11 cellular contexts compared by ENCODE assay signal in genomic region chr7:114959931-114960330, GRCh38. TPM values are rescaled to one million over a fixed set of nuclear protein-coding genes. Genes with fewer than 3 reads are reported as not detected.
A peak's percentile ranks its signal among the peaks of the same experiment; 100 is the strongest.
DNase-seq lines count a peak whose midpoint lies in the region; ATAC-seq and TF ChIP-seq lines count a peak whose summit lies in the region.
"Had no signal": no experiment of that assay in that cellular context is flagged by ENCODE, and none has a peak within 500 bp of the region (broad histone marks: within the 10 kb centered on the region; RNA-seq: fewer than 3 reads in every experiment).

No MANE protein-coding gene starts in this region.

- H3K9me3 ChIP-seq in T-helper 17 cell (ENCODE audit: control insufficient read depth, low read length, poor library complexity, severe bottlenecking), result no peaks in the 10 kb centered on the region
- H3K9me3 ChIP-seq: left lung, sigmoid colon had no signal

- TF ChIP-seq CTCF in natural killer cell (IDR thresholded peaks at IDR 0.05), result no peak

- H3K4me3 Mint-ChIP-seq in natural killer cell treated with Interleukin-12 subunit alpha and Interleukin-12 subunit beta and Interleukin-15 and Interleukin-18, amount 100 ng/mL, for 72 hours, result no peak overlapping the region
- H3K4me3 Mint-ChIP-seq in natural killer cell, result no peak overlapping the region
- peak overlapping the region; percentile 28 for H3K4me3 Mint-ChIP-seq in T-helper 17 cell

- peak overlapping the region; percentile 37 to 48 for H3K27ac Mint-ChIP-seq in natural killer cell treated with Interleukin-12 subunit alpha and Interleukin-12 subunit beta and Interleukin-15 and Interleukin-18, amount 100 ng/mL, for 72 hours
- no peak overlapping the region for H3K27ac Mint-ChIP-seq in natural killer cell
- H3K27ac Mint-ChIP-seq in T-helper 17 cell, result peak overlapping the region; percentile 27

- intact Hi-C loops in natural killer cell (cut with micrococcal nuclease), result no loop called here
- intact Hi-C loops in left colon (cut with DNase I, micrococcal nuclease), result no loop called here

- no peaks in the 10 kb centered on the region for H3K27me3 Mint-ChIP-seq in natural killer cell treated with Interleukin-12 subunit alpha and Interleukin-12 subunit beta and Interleukin-15 and Interleukin-18, amount 100 ng/mL, for 72 hours
- H3K27me3 Mint-ChIP-seq in natural killer cell (ENCODE audit: low read depth in 2 of 2), result no peaks in the 10 kb centered on the region
- no peaks in the 10 kb centered on the region for H3K27me3 Mint-ChIP-seq in T-helper 17 cell

- peak in 1 of 2 donors; percentile 44 for ATAC-seq in natural killer cell treated with Interleukin-12 subunit alpha and Interleukin-12 subunit beta and Interleukin-15 and Interleukin-18, amount 100 ng/mL, for 72 hours
- ATAC-seq in natural killer cell, result no peak
- ATAC-seq in HG02840 (IDR thresholded peaks at IDR 0.05; ENCODE audit: low FRiP score, unreplicated experiment), result peak; percentile 75
- ATAC-seq in T-helper 17 cell, result no peak
- ATAC-seq in left colon, result no peak
- ATAC-seq: left lung had no signal

- H3K9me3 Mint-ChIP-seq in natural killer cell treated with Interleukin-12 subunit alpha and Interleukin-12 subunit beta and Interleukin-15 and Interleukin-18, amount 100 ng/mL, for 72 hours, result no peaks in the 10 kb centered on the region
- no peaks in the 10 kb centered on the region for H3K9me3 Mint-ChIP-seq in natural killer cell

- peaks cover 19% of the 10 kb centered on the region for H3K36me3 Mint-ChIP-seq in natural killer cell treated with Interleukin-12 subunit alpha and Interleukin-12 subunit beta and Interleukin-15 and Interleukin-18, amount 100 ng/mL, for 72 hours
- H3K36me3 Mint-ChIP-seq in natural killer cell (no peaks in the 10 kb centered on the region), T-helper 17 cell (ENCODE audit: low read depth) (peaks cover 8% of the 10 kb centered on the region)

- H3K4me1 Mint-ChIP-seq in natural killer cell treated with Interleukin-12 subunit alpha and Interleukin-12 subunit beta and Interleukin-15 and Interleukin-18, amount 100 ng/mL, for 72 hours (ENCODE audit: low read depth in 2 of 2), result peaks cover 28 to 51% of the 10 kb centered on the region in 2 donors
- peaks cover 19 to 35% of the 10 kb centered on the region in 2 donors for H3K4me1 Mint-ChIP-seq in natural killer cell
- H3K4me1 Mint-ChIP-seq in T-helper 17 cell, result peaks cover 60% of the 10 kb centered on the region

- DNase-seq in natural killer cell treated with Interleukin-12 subunit alpha and Interleukin-12 subunit beta and Interleukin-15 and Interleukin-18, amount 100 ng/mL, for 72 hours (ENCODE audit: low spot score), result no peak
- no peak for DNase-seq in natural killer cell
- DNase-seq in T-helper 17 cell, result no peak
- no peak for DNase-seq in nucleus accumbens (lab: John Stamatoyannopoulos, UW)
- DNase-seq in stimulated activated CD4-positive, alpha-beta T cell treated with anti-CD3 and anti-CD28 coated beads, Interleukin-4, amount 100 ng/mL, for 24 hours, result no peak
- DNase-seq in left colon, result no peak
- DNase-seq in GM19240 (ENCODE audit: insufficient read length, low spot score), result no peak
- DNase-seq: left lung, MM.1S, sigmoid colon had no signal

RNA-seq across cellular contexts. Expression of gene MDFIC, which starts 38.0 kb away (rescaled TPM):
- 100 to 1,000 TPM in 1 of 2 donors, 10 to 100 TPM in 1; 67.0 to 109 TPM for total RNA-seq in natural killer cell treated with Interleukin-12 subunit alpha and Interleukin-12 subunit beta and Interleukin-15 and Interleukin-18, amount 100 ng/mL, for 72 hours
- total RNA-seq in natural killer cell, result 10 to 100 TPM; 19.1 to 24.0 (median 21.8) TPM
- total RNA-seq in T-helper 17 cell, result 100 to 1,000 TPM in 1 of 2 donors, 10 to 100 TPM in 1; 90.2 to 109 TPM
- 10 to 100 TPM in 1 of 2 donors, 1 to 10 TPM in 1; 4.8 to 10.9 TPM for total RNA-seq in left colon

Comparison
In these comparisons a context has a peak if more than half of its experiments do, and no peak if none do; other contexts are left out.
1. H3K27ac Mint-ChIP-seq: peak in natural killer cell treated with Interleukin-12 subunit alpha and Interleukin-12 subunit beta and Interleukin-15 and Interleukin-18, amount 100 ng/mL, for 72 hours (2 of 2) and T-helper 17 cell (single experiment); none in natural killer cell (0 of 2).